12 cellular contexts compared by ENCODE assay signal in the genomic region with DNA sequence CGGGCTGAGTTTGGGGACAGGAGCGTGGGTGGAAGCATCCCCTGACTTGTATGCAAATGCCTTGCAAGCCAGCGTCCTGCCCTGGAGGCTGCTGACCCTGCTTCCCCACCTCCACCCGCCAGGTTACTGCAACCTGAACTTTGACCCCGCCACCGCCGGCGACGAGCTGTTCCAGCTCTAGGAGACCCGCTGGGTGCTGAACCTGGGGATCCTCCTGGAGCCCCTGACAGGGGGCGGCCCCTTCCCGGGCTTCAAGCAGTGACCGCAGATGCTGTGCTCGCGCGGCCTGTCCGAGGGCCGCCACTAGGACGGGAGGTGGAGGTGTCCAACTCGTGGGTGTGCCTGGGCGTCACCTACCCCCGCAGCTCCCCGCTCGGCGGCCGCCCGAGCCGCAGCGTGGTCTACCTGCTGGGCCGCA. TPM values are rescaled to one million over a fixed set of nuclear protein-coding genes. Genes with fewer than 3 reads are reported as not detected.
DNase-seq lines count a peak whose midpoint lies in the region; ATAC-seq and TF ChIP-seq lines count a peak whose summit lies in the region.
"Had no signal": no experiment of that assay in that cellular context is flagged by ENCODE, and none has a peak within 500 bp of the region (broad histone marks: within the 10 kb centered on the region; RNA-seq: fewer than 3 reads in every experiment).

No MANE protein-coding gene starts in this region.

- DNase-seq in GM12865 (ENCODE audit: low read depth) (no peak), T-helper 17 cell (no peak), right cardiac atrium (peak in 1 of 3 donors; percentile 44), SKM-1 (lab: John Stamatoyannopoulos, UW; ENCODE audit: unreplicated experiment) (no peak), DMS53 treated with DMSO at 0.1 percent for 48 hours (lab: John Stamatoyannopoulos, UW; ENCODE audit: unreplicated experiment) (no peak), SK-N-DZ (ENCODE audit: low spot score) (no peak), NCI-H1417 treated with DMSO at 0.1 percent for 48 hours (lab: John Stamatoyannopoulos, UW) (no peak)
- DNase-seq: MV-4-11, SW 1271 had no signal

- H3K9me3 ChIP-seq in T-helper 17 cell (ENCODE audit: control insufficient read depth, low read length, poor library complexity, severe bottlenecking) = no peaks in the 10 kb centered on the region
- no peaks in the 10 kb centered on the region for H3K9me3 ChIP-seq in right cardiac atrium (ENCODE audit: control insufficient read depth, low read length)
- H3K9me3 ChIP-seq in skeletal muscle tissue (ENCODE audit: control insufficient read depth in 3 of 3, low read length in 3 of 3) = no peaks in the 10 kb centered on the region

- peak overlapping the region; percentile 21 for H3K27ac Mint-ChIP-seq in T-helper 17 cell

- no peaks in the 10 kb centered on the region for H3K27me3 ChIP-seq in right cardiac atrium (ENCODE audit: control insufficient read depth, insufficient read depth)
- no peaks in the 10 kb centered on the region for H3K27me3 ChIP-seq in skeletal muscle tissue (ENCODE audit: control insufficient read depth in 3 of 3, insufficient read depth in 3 of 3, low read length in 3 of 3)

- peak overlapping the region; percentile 80 for H3K4me3 Mint-ChIP-seq in T-helper 17 cell
- H3K4me3 Mint-ChIP-seq: brain, nephron had no signal

- peaks cover 5% of the 10 kb centered on the region for H3K4me1 ChIP-seq in right cardiac atrium (ENCODE audit: control insufficient read depth, insufficient read depth, low read length)
- peaks cover 25 to 30% (median 27%) of the 10 kb centered on the region in 3 donors for H3K4me1 ChIP-seq in skeletal muscle tissue (ENCODE audit: control insufficient read depth in 3 of 3, insufficient read depth in 3 of 3, low read length in 3 of 3)

- ATAC-seq in T-helper 17 cell (no peak), right cardiac atrium (peak in 1 of 2 donors; percentile 18)

- intact Hi-C loops in right cardiac atrium (cut with DNase I) = no loop called here

- peak overlapping the region; percentile 64 to 89 (median 81) for H3K9ac ChIP-seq in skeletal muscle tissue (ENCODE audit: low read depth in 1 of 3, low read length in 3 of 3)

- H3K27me3 Mint-ChIP-seq in T-helper 17 cell = no peaks in the 10 kb centered on the region
- H3K27me3 Mint-ChIP-seq: brain had no signal

- WGBS in right cardiac atrium = 30% methylated on average over 30 of the region's 30 CpGs

- H3K27ac ChIP-seq in right cardiac atrium (ENCODE audit: low read length) (peak overlapping the region; percentile 93), skeletal muscle tissue (ENCODE audit: low read depth, low read length) (peak overlapping the region; percentile 37)

- no peaks in the 10 kb centered on the region for H3K36me3 Mint-ChIP-seq in T-helper 17 cell (ENCODE audit: low read depth)
- H3K36me3 Mint-ChIP-seq: brain had no signal

- no peaks in the 10 kb centered on the region for H3K36me3 ChIP-seq in skeletal muscle tissue (ENCODE audit: control insufficient read depth in 3 of 3, insufficient read depth in 3 of 3, low read length in 3 of 3)

- peaks cover 12% of the 10 kb centered on the region for H3K4me1 Mint-ChIP-seq in T-helper 17 cell

- peak overlapping the region; percentile 63 for H3K4me3 ChIP-seq in GM12865 (ENCODE audit: low read depth, low read length)
- H3K4me3 ChIP-seq in right cardiac atrium (ENCODE audit: low read length) = peak overlapping the region; percentile 14
- peak overlapping the region; percentile 68 to 79 (median 72) for H3K4me3 ChIP-seq in skeletal muscle tissue (ENCODE audit: low read length in 3 of 3)

- TF ChIP-seq CTCF in GM12865 (IDR thresholded peaks at IDR 0.05; ENCODE audit: insufficient read depth, low read depth, low read length, missing control alignments) = no peak

RNA-seq across cellular contexts. Expression of gene SLC16A5, which starts 10.7 kb away (rescaled TPM):
- 10 to 100 TPM; 11.7 to 14.9 TPM for total RNA-seq in T-helper 17 cell
- total RNA-seq in right cardiac atrium = 10 to 100 TPM; 12.7 to 21.6 (median 18.5) TPM
- 12.7 TPM for polyA plus RNA-seq in right cardiac atrium
- 4.2 TPM for total RNA-seq in skeletal muscle tissue
- polyA plus RNA-seq in SK-N-DZ (2014; cell fraction: cytosol; rRNA removed) = not detected in 2 replicates
- 0.72 and 3.3 TPM in 2 replicates for polyA plus RNA-seq in SK-N-DZ (2014; cell fraction: nucleus; rRNA removed)

RNA-seq across cellular contexts. Expression of gene KCTD2, which starts 30.1 kb away (rescaled TPM):
- total RNA-seq in T-helper 17 cell (10 to 100 TPM; 20.4 to 27.7 TPM), right cardiac atrium (10 to 100 TPM; 22.3 to 27.5 (median 23.1) TPM), skeletal muscle tissue (9.4 TPM)
- 22.8 TPM for polyA plus RNA-seq in right cardiac atrium
- polyA plus RNA-seq in SK-N-DZ (2014; cell fraction: cytosol; rRNA removed) = 27.4 and 27.6 TPM in 2 replicates
- polyA plus RNA-seq in SK-N-DZ (2014; cell fraction: nucleus; rRNA removed) = 21.8 and 22.6 TPM in 2 replicates

RNA-seq across cellular contexts. Expression of gene ATP5PD, which starts 30.3 kb away (rescaled TPM):
- total RNA-seq in T-helper 17 cell (100 to 1,000 TPM; 123 to 145 TPM), right cardiac atrium (100 to 1,000 TPM; 702 to 831 (median 748) TPM), skeletal muscle tissue (247 TPM)
- polyA plus RNA-seq in right cardiac atrium = 2,009 TPM
- polyA plus RNA-seq in SK-N-DZ (2014; cell fraction: cytosol; rRNA removed) = 372 and 412 TPM in 2 replicates
- polyA plus RNA-seq in SK-N-DZ (2014; cell fraction: nucleus; rRNA removed) = 318 and 350 TPM in 2 replicates

RNA-seq across cellular contexts. Expression of gene ARMC7, which starts 32.7 kb away (rescaled TPM):
- total RNA-seq in T-helper 17 cell = 1 to 10 TPM; 8.9 to 9.3 TPM
- total RNA-seq in right cardiac atrium = 10 to 100 TPM in 1 of 4 donors, 1 to 10 TPM in 3; 9.4 to 10.9 (median 9.6) TPM
- polyA plus RNA-seq in right cardiac atrium = 7.7 TPM
- 1.0 TPM for total RNA-seq in skeletal muscle tissue
- 4.0 and 7.4 TPM in 2 replicates for polyA plus RNA-seq in SK-N-DZ (2014; cell fraction: cytosol; rRNA removed)
- 2.3 and 3.0 TPM in 2 replicates for polyA plus RNA-seq in SK-N-DZ (2014; cell fraction: nucleus; rRNA removed)

RNA-seq across cellular contexts. Expression of gene NT5C, which starts 54.5 kb away (rescaled TPM):
- total RNA-seq in T-helper 17 cell (10 to 100 TPM; 20.6 to 29.8 TPM), right cardiac atrium (10 to 100 TPM; 29.1 to 35.9 (median 33.3) TPM), skeletal muscle tissue (32.9 TPM)
- polyA plus RNA-seq in right cardiac atrium = 37.5 TPM
- polyA plus RNA-seq in SK-N-DZ (2014; cell fraction: cytosol; rRNA removed) = 134 and 151 TPM in 2 replicates
- 591 and 629 TPM in 2 replicates for polyA plus RNA-seq in SK-N-DZ (2014; cell fraction: nucleus; rRNA removed)

Comparison
In these comparisons a context has a peak if more than half of its experiments do, and no peak if none do; other contexts are left out.
1. H3K4me3 ChIP-seq: peak in every context shown above with its lines; median percentile 72 in skeletal muscle tissue; 63 in GM12865; 14 in right cardiac atrium.